ENCODE assay signal across 18 cellular contexts in genomic region chr11:78200553-78200952, GRCh38. TPM values are rescaled to one million over a fixed set of nuclear protein-coding genes. Genes with fewer than 3 reads are reported as not detected.
DNase-seq lines count a peak whose midpoint lies in the region; ATAC-seq and TF ChIP-seq lines count a peak whose summit lies in the region.
"Had no signal": no experiment of that assay in that cellular context is flagged by ENCODE, and none has a peak within 500 bp of the region (broad histone marks: within the 10 kb centered on the region; RNA-seq: fewer than 3 reads in every experiment).

No MANE protein-coding gene starts in this region.

- no peaks in the 10 kb centered on the region for H3K27me3 Mint-ChIP-seq in CD4-positive, alpha-beta T cell
- no peaks in the 10 kb centered on the region for H3K27me3 Mint-ChIP-seq in activated T-helper 2 cell treated with anti-CD3 and anti-CD28 coated beads, Interferon-gamma antibody, Interleukin-2, Interleukin-4, amounts not matched to agents 10 μg/mL and 5 μg/mL and 100 μg/mL, durations not matched to agents 14 hours and 24 hours and 36 hours (ENCODE audit: low read depth)
- H3K27me3 Mint-ChIP-seq: IgD-negative memory B cell had no signal

- no peaks in the 10 kb centered on the region for H3K9me3 Mint-ChIP-seq in CD4-positive, alpha-beta T cell
- no peaks in the 10 kb centered on the region for H3K9me3 Mint-ChIP-seq in activated T-helper 2 cell treated with anti-CD3 and anti-CD28 coated beads, Interferon-gamma antibody, Interleukin-2, Interleukin-4, amounts not matched to agents 10 μg/mL and 5 μg/mL and 100 μg/mL, durations not matched to agents 14 hours and 24 hours and 36 hours
- H3K9me3 Mint-ChIP-seq: IgD-negative memory B cell had no signal

- H3K27ac ChIP-seq in BLaER1 treated with 17β-estradiol and CSF1 and Interleukin-3, amounts not matched to agents 10 nM and 100 nM, result peak overlapping the region in 8 of 11 experiments; percentile 69 to 87 (median 78); a peak in 15 of 22 replicates
- H3K27ac ChIP-seq in CD4-positive, alpha-beta T cell (ENCODE audit: low read depth, low read length), result peak overlapping the region; percentile 98
- H3K27ac ChIP-seq: GM23248, PC-9 had no signal

- H3K27ac Mint-ChIP-seq in CD4-positive, alpha-beta T cell, result peak overlapping the region; percentile 98
- peak overlapping the region; percentile 75 for H3K27ac Mint-ChIP-seq in activated T-helper 2 cell treated with anti-CD3 and anti-CD28 coated beads, Interferon-gamma antibody, Interleukin-2, Interleukin-4, amounts not matched to agents 10 μg/mL and 5 μg/mL and 100 μg/mL, durations not matched to agents 14 hours and 24 hours and 36 hours

- no peak for DNase-seq in CD4-positive, alpha-beta T cell
- no peak for DNase-seq in activated T-helper 2 cell treated with anti-CD3 and anti-CD28 coated beads, Interferon-gamma antibody, Interleukin-2, Interleukin-4, amounts not matched to agents 10 μg/mL and 5 μg/mL and 100 μg/mL, durations not matched to agents 14 hours and 24 hours and 36 hours (ENCODE audit: low spot score)
- peak; percentile 55 for DNase-seq in posterior vena cava (ENCODE audit: low spot score)
- DNase-seq in A172 (ENCODE audit: low spot score), result no peak
- no peak for DNase-seq in mucosa of descending colon
- no peak for DNase-seq in activated CD4-positive, alpha-beta T cell treated with anti-CD3 and anti-CD28 coated beads, Interleukin-2, amount 50 U/mL, for 4 hours
- DNase-seq: DMS53, GM23248, MV-4-11, NCI-H1417 treated with DMSO at 0.1 percent for 48 hours, NCI-H2029, NCI-H2171 treated with DMSO at 0.1 percent for 48 hours, NCI-H774, PC-9, SHP77 had no signal

- intact Hi-C loops in CD4-positive, alpha-beta T cell (cut with DNase I, micrococcal nuclease), result no loop called here
- intact Hi-C loops in activated T-helper 2 cell treated with anti-CD3 and anti-CD28 coated beads, Interferon-gamma antibody, Interleukin-2, Interleukin-4, amounts not matched to agents 10 μg/mL and 5 μg/mL and 100 μg/mL, durations not matched to agents 14 hours and 24 hours and 36 hours (cut with micrococcal nuclease), result no loop called here
- intact Hi-C loops in posterior vena cava (cut with DNase I) (no loop called here), mucosa of descending colon (cut with DNase I, micrococcal nuclease) (no loop called here)

- no peaks in the 10 kb centered on the region for H3K27me3 ChIP-seq in BLaER1 treated with 17β-estradiol and CSF1 and Interleukin-3, amounts not matched to agents 10 nM and 100 nM
- no peaks in the 10 kb centered on the region for H3K27me3 ChIP-seq in CD4-positive, alpha-beta T cell (ENCODE audit: control insufficient read depth, insufficient read depth, low read length)

- H3K9ac ChIP-seq in BLaER1 treated with 17β-estradiol and CSF1 and Interleukin-3, amounts not matched to agents 10 nM and 100 nM, result peak overlapping the region in 4 of 11 experiments; percentile 18 to 76 (median 27); a peak in 2 of 22 replicates
- H3K9ac ChIP-seq: GM23248 had no signal

- peaks cover 32 to 47% (median 38%) of the 10 kb centered on the region in 10 experiments for H3K4me1 ChIP-seq in BLaER1 treated with 17β-estradiol and CSF1 and Interleukin-3, amounts not matched to agents 10 nM and 100 nM
- H3K4me1 ChIP-seq in mucosa of descending colon (ENCODE audit: low read depth), result no peaks in the 10 kb centered on the region

- peaks cover 49% of the 10 kb centered on the region for H3K4me1 Mint-ChIP-seq in CD4-positive, alpha-beta T cell (ENCODE audit: low read depth)
- peaks cover 34% of the 10 kb centered on the region for H3K4me1 Mint-ChIP-seq in activated T-helper 2 cell treated with anti-CD3 and anti-CD28 coated beads, Interferon-gamma antibody, Interleukin-2, Interleukin-4, amounts not matched to agents 10 μg/mL and 5 μg/mL and 100 μg/mL, durations not matched to agents 14 hours and 24 hours and 36 hours (ENCODE audit: low read depth)

- CTCF ChIA-PET in CD4-positive, alpha-beta T cell (lab: Charles Lee), result interaction anchor here (1.7 kb wide), 1 partner anchor 10 kb away, joined by 5 read pairs; no protein-coding TSS in a partner anchor

- no peak for ATAC-seq in CD4-positive, alpha-beta T cell (ENCODE audit: poor library complexity)
- ATAC-seq in mucosa of descending colon, result no peak

- H3K4me3 Mint-ChIP-seq in CD4-positive, alpha-beta T cell, result no peak overlapping the region
- H3K4me3 Mint-ChIP-seq in activated T-helper 2 cell treated with anti-CD3 and anti-CD28 coated beads, Interferon-gamma antibody, Interleukin-2, Interleukin-4, amounts not matched to agents 10 μg/mL and 5 μg/mL and 100 μg/mL, durations not matched to agents 14 hours and 24 hours and 36 hours (ENCODE audit: low read depth), result no peak overlapping the region
- H3K4me3 Mint-ChIP-seq: IgD-negative memory B cell had no signal

- peaks cover 0 to 78% (median 10%) of the 10 kb centered on the region in 11 experiments; a peak in 12 of 22 replicates for H3K36me3 ChIP-seq in BLaER1 treated with 17β-estradiol and CSF1 and Interleukin-3, amounts not matched to agents 10 nM and 100 nM
- no peaks in the 10 kb centered on the region for H3K36me3 ChIP-seq in mucosa of descending colon (ENCODE audit: low read depth)

- peaks cover 0 to 64% (median 0%) of the 10 kb centered on the region in 11 experiments; a peak in 7 of 22 replicates for H4K20me1 ChIP-seq in BLaER1 treated with 17β-estradiol and CSF1 and Interleukin-3, amounts not matched to agents 10 nM and 100 nM

- H3K4me2 ChIP-seq in BLaER1 treated with 17β-estradiol and CSF1 and Interleukin-3, amounts not matched to agents 10 nM and 100 nM, result peak overlapping the region in 6 of 11 experiments; percentile 78 to 92 (median 82); a peak in 5 of 22 replicates
- H3K4me2 ChIP-seq: PC-9 had no signal

- H3K9me3 ChIP-seq in BLaER1 treated with 17β-estradiol and CSF1 and Interleukin-3, amounts not matched to agents 10 nM and 100 nM (replicated peaks in 1 of 11), result no peaks in the 10 kb centered on the region
- H3K9me3 ChIP-seq in CD4-positive, alpha-beta T cell (ENCODE audit: control insufficient read depth, low read length), result no peaks in the 10 kb centered on the region
- H3K9me3 ChIP-seq in mucosa of descending colon, result no peaks in the 10 kb centered on the region
- H3K9me3 ChIP-seq: Caco-2 had no signal

- POLR2A ChIA-PET in CD4-positive, alpha-beta T cell (lab: Charles Lee), result interaction anchor here (4.3 kb wide), 1 partner anchor 12 kb away, joined by 51 read pairs; the partner anchor contains the start of genes KCTD21 and USP35

- H3K4me3 ChIP-seq in BLaER1 treated with 17β-estradiol and CSF1 and Interleukin-3, amounts not matched to agents 10 nM and 100 nM, result no peak overlapping the region
- H3K4me3 ChIP-seq in mucosa of descending colon, result no peak overlapping the region
- H3K4me3 ChIP-seq: GM23248, PC-9 had no signal

- peaks cover 26% of the 10 kb centered on the region for H3K36me3 Mint-ChIP-seq in CD4-positive, alpha-beta T cell (ENCODE audit: low read depth)
- H3K36me3 Mint-ChIP-seq in activated T-helper 2 cell treated with anti-CD3 and anti-CD28 coated beads, Interferon-gamma antibody, Interleukin-2, Interleukin-4, amounts not matched to agents 10 μg/mL and 5 μg/mL and 100 μg/mL, durations not matched to agents 14 hours and 24 hours and 36 hours (ENCODE audit: low read depth), result peaks cover 49% of the 10 kb centered on the region

- no peak for TF ChIP-seq CTCF in CD4-positive, alpha-beta T cell (IDR thresholded peaks at IDR 0.05)
- no peak for TF ChIP-seq CTCF in mucosa of descending colon (IDR thresholded peaks at IDR 0.05)

RNA-seq across cellular contexts. Expression of gene USP35, which starts 11.8 kb away (rescaled TPM):
- 10 to 100 TPM; 29.2 to 33.1 TPM for total RNA-seq in CD4-positive, alpha-beta T cell
- 12.9 and 14.6 TPM in 2 replicates for total RNA-seq in activated T-helper 2 cell treated with anti-CD3 and anti-CD28 coated beads, Interferon-gamma antibody, Interleukin-2, Interleukin-4, amounts not matched to agents 10 μg/mL and 5 μg/mL and 100 μg/mL, durations not matched to agents 14 hours and 24 hours and 36 hours
- 10 to 100 TPM; 12.8 to 14.1 TPM for total RNA-seq in posterior vena cava
- 4.6 and 5.8 TPM in 2 replicates for total RNA-seq in A172 (2014; rRNA removed; shearing (Covaris generic))
- 10 to 100 TPM in 1 of 3 donors, 1 to 10 TPM in 2; 3.9 to 11.1 (median 4.9) TPM for total RNA-seq in mucosa of descending colon

RNA-seq across cellular contexts. Expression of gene KCTD21, which starts 12.1 kb away (rescaled TPM):
- total RNA-seq in CD4-positive, alpha-beta T cell, result 1 to 10 TPM; 3.5 to 6.5 TPM
- 10.0 and 10.4 TPM in 2 replicates for total RNA-seq in activated T-helper 2 cell treated with anti-CD3 and anti-CD28 coated beads, Interferon-gamma antibody, Interleukin-2, Interleukin-4, amounts not matched to agents 10 μg/mL and 5 μg/mL and 100 μg/mL, durations not matched to agents 14 hours and 24 hours and 36 hours
- 10 to 100 TPM; 10.2 to 10.5 TPM for total RNA-seq in posterior vena cava
- 4.8 and 5.2 TPM in 2 replicates for total RNA-seq in A172 (2014; rRNA removed; shearing (Covaris generic))
- total RNA-seq in mucosa of descending colon, result 10 to 100 TPM in 1 of 3 donors, 1 to 10 TPM in 2; 7.5 to 11.1 (median 8.1) TPM
